In the genomic region with DNA sequence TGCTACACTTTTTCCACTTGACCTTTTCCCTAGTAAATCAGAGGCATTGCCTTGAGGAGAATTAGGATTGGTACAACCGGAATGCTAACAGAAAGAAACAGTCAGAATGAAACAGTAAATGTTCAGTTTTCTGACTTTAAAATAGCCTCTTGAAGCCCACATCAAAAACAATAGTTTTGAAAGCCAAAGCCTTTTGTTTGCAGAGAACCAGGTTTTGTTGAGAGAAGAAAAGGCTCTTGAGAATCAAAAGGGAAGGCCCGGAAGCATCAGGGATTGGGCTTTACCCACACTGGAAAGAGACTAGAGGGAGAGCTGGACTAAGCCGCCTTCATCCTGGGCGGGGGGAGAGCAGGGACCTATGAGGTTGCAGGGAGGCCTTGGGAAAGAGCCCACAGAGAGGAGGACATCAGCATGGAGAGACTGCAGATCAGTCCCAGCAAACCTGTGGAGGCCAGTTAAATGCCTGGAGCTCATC, we compare ENCODE assay signal across 10 cellular contexts. TPM values are rescaled to one million over a fixed set of nuclear protein-coding genes. Genes with fewer than 3 reads are reported as not detected.
A peak's percentile ranks its signal among the peaks of the same experiment; 100 is the strongest.
DNase-seq lines count a peak whose midpoint lies in the region; ATAC-seq and TF ChIP-seq lines count a peak whose summit lies in the region.
"Had no signal": no experiment of that assay in that cellular context is flagged by ENCODE, and none has a peak within 500 bp of the region (broad histone marks: within the 10 kb centered on the region; RNA-seq: fewer than 3 reads in every experiment).

No MANE protein-coding gene starts in this region.

- TF ChIP-seq CTCF in HEK293 (tag by site-specific recombination; IDR thresholded peaks at IDR 0.05) (no peak), OCI-LY1 (IDR thresholded peaks at IDR 0.05; ENCODE audit: low read length) (no peak), neural crest cell (conservative IDR thresholded peaks at IDR 0.05) (no peak), body of pancreas (IDR thresholded peaks at IDR 0.05) (no peak), brain microvascular endothelial cell (IDR thresholded peaks at IDR 0.05; ENCODE audit: low read depth, low read length, missing control alignments) (no peak)

- H3K27ac Mint-ChIP-seq in neural crest cell (ENCODE audit: unreplicated experiment) = peak overlapping the region; percentile 38

- H4K20me1 ChIP-seq in OCI-LY1 (ENCODE audit: insufficient read depth, low read length) = no peaks in the 10 kb centered on the region

- H3K9me3 Mint-ChIP-seq in neural crest cell = no peaks in the 10 kb centered on the region

- peak overlapping the region; percentile 15 for H3K4me3 Mint-ChIP-seq in neural crest cell

- H3K9me2 ChIP-seq in OCI-LY1 (ENCODE audit: low read depth, low read length) = no peaks in the 10 kb centered on the region

- no peaks in the 10 kb centered on the region for H3K4me1 ChIP-seq in HEK293 (ENCODE audit: control insufficient read depth, insufficient read depth, low read length)
- peaks cover 81% of the 10 kb centered on the region for H3K4me1 ChIP-seq in OCI-LY1 (ENCODE audit: insufficient read depth, low read length, severe bottlenecking)
- H3K4me1 ChIP-seq in body of pancreas = peaks cover 2% of the 10 kb centered on the region

- H3K9ac ChIP-seq in OCI-LY1 (ENCODE audit: low read length) = peak overlapping the region; percentile 62

- H3K27ac ChIP-seq in HEK293 (ENCODE audit: extremely low read depth, low read depth, low read length) (no peak overlapping the region), OCI-LY1 (ENCODE audit: low read depth, low read length, poor library complexity, severe bottlenecking) (peak overlapping the region; percentile 98), body of pancreas (no peak overlapping the region), brain microvascular endothelial cell (no peak overlapping the region)

- peak; percentile 36 for DNase-seq in neural crest cell (ENCODE audit: low read depth, low spot score)
- no peak for DNase-seq in iPS-NIHi11 (ENCODE audit: low spot score)
- DNase-seq in activated CD8-positive, alpha-beta memory T cell treated with anti-CD3 and anti-CD28 coated beads, Interleukin-2, amount 50 U/mL, for 4 hours = no peak
- no peak for DNase-seq in body of pancreas
- DNase-seq in brain microvascular endothelial cell = no peak
- DNase-seq: heart left ventricle, NCI-H526 had no signal

- H3F3A ChIP-seq in OCI-LY1 (ENCODE audit: insufficient read depth, low read length) = no peaks in the 10 kb centered on the region

- TF ChIP-seq POLR2A in body of pancreas (IDR thresholded peaks at IDR 0.05) = no peak

- no peaks in the 10 kb centered on the region for H3K27me3 Mint-ChIP-seq in neural crest cell (ENCODE audit: low read depth)

- H3K9me3 ChIP-seq in HEK293 (ENCODE audit: control insufficient read depth, insufficient read depth, low read depth, low read length) (no peaks in the 10 kb centered on the region), OCI-LY1 (ENCODE audit: low read length) (0 out of 2 replicates have a peak, but pooled peaks cover under 1% of the 10 kb centered on the region), body of pancreas (no peaks in the 10 kb centered on the region)
- H3K9me3 ChIP-seq: heart left ventricle had no signal

- H3K36me3 ChIP-seq in HEK293 (ENCODE audit: control insufficient read depth in 2 of 2, insufficient read depth in 1 of 2, low read length in 2 of 2) = no peaks in the 10 kb centered on the region
- no peaks in the 10 kb centered on the region; the same call in 1 of the 2 replicates for H3K36me3 ChIP-seq in OCI-LY1 (ENCODE audit: insufficient read depth, low read length)
- no peaks in the 10 kb centered on the region for H3K36me3 ChIP-seq in body of pancreas (replicated peaks in 1 of 2; ENCODE audit: insufficient read depth in 1 of 2, low read depth in 2 of 2)
- H3K36me3 ChIP-seq in brain microvascular endothelial cell (replicated peaks) = no peaks in the 10 kb centered on the region
- H3K36me3 ChIP-seq: heart left ventricle had no signal

- in situ Hi-C loops in brain microvascular endothelial cell (cut with HindIII; ENCODE audit: low pct_ligation_motif_present, low sequenced_read_pairs) = loop anchor here (25.0 kb wide), 1 partner anchor 330 kb away; no protein-coding TSS in a partner anchor

- intact Hi-C loops in body of pancreas (cut with DNase I) = loop anchor here (10.0 kb wide), 1 partner anchor 553 kb away; no protein-coding TSS in a partner anchor

- H3K27me3 ChIP-seq in OCI-LY1 (ENCODE audit: insufficient read depth, low read length) (no peaks in the 10 kb centered on the region), body of pancreas (no peaks in the 10 kb centered on the region), brain microvascular endothelial cell (replicated peaks) (no peaks in the 10 kb centered on the region)
- H3K27me3 ChIP-seq: heart left ventricle had no signal

- POLR2A ChIA-PET in HEK293 (lab: Yijun Ruan, JAX) = interaction anchor here (0.6 to 2.5 kb wide), 3 partner anchors 13 to 482 kb away, joined by 3 to 16 read pairs (median 3); a partner anchor contains a TSS

- no peaks in the 10 kb centered on the region for H3K36me3 Mint-ChIP-seq in neural crest cell (ENCODE audit: low read depth)

- ATAC-seq in GM18511 (IDR thresholded peaks at IDR 0.05; ENCODE audit: unreplicated experiment) (peak; percentile 7), body of pancreas (no peak)

- H3K79me2 ChIP-seq in OCI-LY1 (ENCODE audit: insufficient read depth, low read length) = no peaks in the 10 kb centered on the region

- 93 to 94% methylated on average over 4 of the region's 4 CpGs for WGBS in body of pancreas, 2 donors

- no peak overlapping the region for H3K4me3 ChIP-seq in HEK293 (ENCODE audit: low read depth, low read length)
- H3K4me3 ChIP-seq in OCI-LY1 (ENCODE audit: low read depth, low read length, poor library complexity, severe bottlenecking) = peak overlapping the region; percentile 13
- H3K4me3 ChIP-seq in body of pancreas = no peak overlapping the region
- H3K4me3 ChIP-seq in brain microvascular endothelial cell (ENCODE audit: low read depth, low read length) = no peak overlapping the region
- H3K4me3 ChIP-seq: heart left ventricle had no signal

- H2AFZ ChIP-seq in OCI-LY1 (ENCODE audit: low read length) = no peak overlapping the region

- peaks cover 52% of the 10 kb centered on the region for H3K4me1 Mint-ChIP-seq in neural crest cell

- H3K4me2 ChIP-seq in OCI-LY1 (ENCODE audit: low read length) = peak overlapping the region; percentile 57

- CTCF ChIA-PET in HEK293 (lab: Yijun Ruan, JAX) = interaction anchor here (0.7 to 1.6 kb wide), 4 partner anchors 10 to 345 kb away, joined by 3 to 7 read pairs (median 3); no protein-coding TSS in a partner anchor

TF ChIP-seq in HEK293, 187 proteins besides CTCF, POLR2A, EP300 and RAD21:
- TF ChIP-seq, protein P1, sequence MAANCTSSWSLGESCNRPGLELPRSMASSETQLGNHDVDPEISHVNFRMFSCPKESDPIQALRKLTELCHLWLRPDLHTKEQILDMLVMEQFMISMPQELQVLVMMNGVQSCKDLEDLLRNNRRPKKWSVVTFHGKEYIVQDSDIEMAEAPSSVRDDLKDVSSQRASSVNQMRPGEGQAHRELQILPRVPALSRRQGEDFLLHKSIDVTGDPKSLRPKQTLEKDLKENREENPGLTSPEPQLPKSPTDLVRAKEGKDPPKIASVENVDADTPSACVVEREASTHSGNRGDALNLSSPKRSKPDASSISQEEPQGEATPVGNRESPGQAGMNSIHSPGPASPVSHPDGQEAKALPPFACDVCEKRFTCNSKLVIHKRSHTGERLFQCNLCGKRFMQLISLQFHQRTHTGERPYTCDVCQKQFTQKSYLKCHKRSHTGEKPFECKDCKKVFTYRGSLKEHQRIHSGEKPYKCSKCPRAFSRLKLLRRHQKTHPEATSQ (tag by site-specific recombination; IDR thresholded peaks at IDR 0.05) = no peak
- TF ChIP-seq SP2 (tag by site-specific recombination; IDR thresholded peaks at IDR 0.05) = 0 out of 2 replicates have a peak, but pooled peaks have one; percentile 15

RNA-seq across cellular contexts. Expression of a gene that starts 12.4 kb away (rescaled TPM):
- total RNA-seq in neural crest cell (12.3 and 13.9 TPM in 2 replicates), body of pancreas (10 to 100 TPM; 52.7 to 85.4 TPM)

RNA-seq across cellular contexts. Expression of a gene that starts 23.3 kb away (rescaled TPM):
- total RNA-seq in neural crest cell (30.2 and 34.5 TPM in 2 replicates), body of pancreas (10 to 100 TPM; 23.6 to 38.9 TPM)
